Comparison of ENCODE assay signal across 9 cellular contexts in genomic region chr1:244445320-244446181, GRCh38. TPM values are rescaled to one million over a fixed set of nuclear protein-coding genes. Genes with fewer than 3 reads are reported as not detected.
DNase-seq lines count a peak whose midpoint lies in the region; ATAC-seq, FAIRE-seq and TF ChIP-seq lines count a peak whose summit lies in the region.
"Had no signal": no experiment of that assay in that cellular context is flagged by ENCODE, and none has a peak within 500 bp of the region (broad histone marks: within the 10 kb centered on the region; RNA-seq: fewer than 3 reads in every experiment).

No MANE protein-coding gene starts in this region.

- TF ChIP-seq POLR2A in A549 (IDR thresholded peaks at IDR 0.05; ENCODE audit: low read length) = no peak

- no peaks in the 10 kb centered on the region for H3K27me3 Mint-ChIP-seq in chondrocyte (ENCODE audit: low read depth)

- H3K4me1 Mint-ChIP-seq in chondrocyte (ENCODE audit: low read depth) = peaks cover 66% of the 10 kb centered on the region

- no peak for DNase-seq in A549 (ENCODE audit: low read depth in 1 of 2, low spot score in 1 of 2)
- no peak for DNase-seq in chondrocyte (ENCODE audit: low spot score)
- DNase-seq in NCI-H187 treated with DMSO at 0.1 percent for 48 hours (lab: John Stamatoyannopoulos, UW) = no peak
- no peak for DNase-seq in stimulated activated CD4-positive, alpha-beta T cell treated with anti-CD3 and anti-CD28 coated beads, Interleukin-4, amount 100 ng/mL, for 24 hours
- DNase-seq in NCI-H2227 (lab: John Stamatoyannopoulos, UW; ENCODE audit: unreplicated experiment) = no peak

- H3K4me2 ChIP-seq in A549 = peak overlapping the region; percentile 32

- peak overlapping the region; percentile 98 for H3K27ac Mint-ChIP-seq in chondrocyte (ENCODE audit: unreplicated experiment)

- peaks cover 1% of the 10 kb centered on the region for H3K36me3 Mint-ChIP-seq in chondrocyte (ENCODE audit: low read depth)

- CTCF ChIA-PET in A549 (lab: Yijun Ruan, JAX) (no interaction called here), HEK293 (lab: Yijun Ruan, JAX) (interaction anchor here (0.5 to 0.8 kb wide), 3 partner anchors 9 to 49 kb away, joined by 3 to 5 read pairs (median 4); no protein-coding TSS in a partner anchor)

- H3K27me3 ChIP-seq in muscle layer of duodenum (ENCODE audit: low read depth, low read length) = no peaks in the 10 kb centered on the region

- H3K36me3 ChIP-seq in HEK293 (ENCODE audit: control insufficient read depth in 2 of 2, insufficient read depth in 1 of 2, low read length in 2 of 2) = peaks cover 0 to 15% of the 10 kb centered on the region in 2 experiments; a peak in 2 of 3 replicates
- H3K36me3 ChIP-seq in muscle layer of duodenum (ENCODE audit: control insufficient read depth in 1 of 2, insufficient read depth in 2 of 2, low read length in 2 of 2) = no peaks in the 10 kb centered on the region

- peak overlapping the region; percentile 31 for H3K4me3 Mint-ChIP-seq in chondrocyte (ENCODE audit: unreplicated experiment)

- no peak for TF ChIP-seq EP300 in A549 (IDR thresholded peaks at IDR 0.05)

- TF ChIP-seq CTCF in A549 (IDR thresholded peaks at IDR 0.05) (no peak), HEK293 (tag by site-specific recombination; IDR thresholded peaks at IDR 0.05) (no peak), chondrocyte (IDR thresholded peaks at IDR 0.05) (no peak)

- ATAC-seq in A549 = peak in 1 of 2 experiments; percentile 34; a peak in 2 of 6 replicates
- no peak for ATAC-seq in GM19351 (IDR thresholded peaks at IDR 0.05; ENCODE audit: unreplicated experiment)

- no peak for TF ChIP-seq RAD21 in A549 (conservative IDR thresholded peaks at IDR 0.05 in 1 of 2, IDR thresholded peaks at IDR 0.05 in 1 of 2)

- no peaks in the 10 kb centered on the region for H3K9me3 Mint-ChIP-seq in chondrocyte (ENCODE audit: low read depth)

- FAIRE-seq in A549 (lab: Jason Lieb, UNC) = no peak

- POLR2A ChIA-PET in A549 (lab: Yijun Ruan, JAX) (no interaction called here), HEK293 (lab: Yijun Ruan, JAX) (interaction anchor here (0.7 to 1.0 kb wide), 2 partner anchors 16 to 109 kb away, joined by 3 read pairs; partner anchors contain the start of gene CATSPERE)

- H3K4me1 ChIP-seq in A549 = peaks cover 72% of the 10 kb centered on the region
- peaks cover 50% of the 10 kb centered on the region for H3K4me1 ChIP-seq in HEK293 (ENCODE audit: control insufficient read depth, insufficient read depth, low read length)
- peaks cover 27 to 52% of the 10 kb centered on the region in 2 donors for H3K4me1 ChIP-seq in muscle layer of duodenum (ENCODE audit: control insufficient read depth in 1 of 2, insufficient read depth in 2 of 2, low read length in 2 of 2)

- WGBS in A549 (ENCODE audit: missing lambda C conversion rate) = 65% methylated on average over 2 of the region's 2 CpGs

- H3K27ac ChIP-seq in A549 (peak overlapping the region in 1 of 2 experiments; percentile 59; a peak in 3 of 6 replicates), HEK293 (ENCODE audit: extremely low read depth, low read depth, low read length) (no peak overlapping the region), muscle layer of duodenum (ENCODE audit: low read length) (peak overlapping the region; percentile 81)

- no peaks in the 10 kb centered on the region for H3K9me3 ChIP-seq in A549
- H3K9me3 ChIP-seq in HEK293 (ENCODE audit: control insufficient read depth, insufficient read depth, low read depth, low read length) = no peaks in the 10 kb centered on the region
- H3K9me3 ChIP-seq in muscle layer of duodenum (ENCODE audit: control insufficient read depth in 1 of 2, low read length in 2 of 2) = no peaks in the 10 kb centered on the region
- H3K9me3 ChIP-seq: HAP-1 had no signal

- H3K4me3 ChIP-seq in A549 (no peak overlapping the region), HEK293 (ENCODE audit: low read depth, low read length) (no peak overlapping the region), muscle layer of duodenum (ENCODE audit: low read depth in 1 of 2, low read length in 2 of 2) (no peak overlapping the region)
- H3K4me3 ChIP-seq: HAP-1 had no signal

TF ChIP-seq in A549, 52 proteins besides CTCF, POLR2A, EP300 and RAD21 (continues in another document):
- TF ChIP-seq CHD4 (IDR thresholded peaks at IDR 0.05; ENCODE audit: borderline replicate concordance) = no peak
- no peak for TF ChIP-seq NR3C1 (IDR thresholded peaks at IDR 0.05)
- no peak for TF ChIP-seq HMGXB4 (CRISPR knock-in tag; IDR thresholded peaks at IDR 0.05; ENCODE audit: borderline replicate concordance)
- TF ChIP-seq PHF8 (IDR thresholded peaks at IDR 0.05; ENCODE audit: borderline replicate concordance, low read depth) = no peak
- no peak for TF ChIP-seq E2F6 (IDR thresholded peaks at IDR 0.05; ENCODE audit: borderline replicate concordance, low read depth)
- no peak for TF ChIP-seq RFX5 (IDR thresholded peaks at IDR 0.05)
- TF ChIP-seq ZNF302 (CRISPR knock-in tag; IDR thresholded peaks at IDR 0.05) = no peak
- no peak for TF ChIP-seq CBX8 (IDR thresholded peaks at IDR 0.05)

TF ChIP-seq in HEK293, 187 proteins besides CTCF, POLR2A, EP300 and RAD21 (continues in another document):
- TF ChIP-seq FEZF1 (tag by site-specific recombination; IDR thresholded peaks at IDR 0.05) (peak; percentile 97), ZNF280C (tag by site-specific recombination; IDR thresholded peaks at IDR 0.05) (no peak), ZBTB44 (tag by site-specific recombination; IDR thresholded peaks at IDR 0.05) (no peak), PRDM1 (tag by site-specific recombination; IDR thresholded peaks at IDR 0.05) (peak; percentile 71), ZNF426 (tag by site-specific recombination; IDR thresholded peaks at IDR 0.05) (no peak), ZNF223 (tag by site-specific recombination; IDR thresholded peaks at IDR 0.05) (no peak), ZNF274 (IDR thresholded peaks at IDR 0.05; ENCODE audit: low read length) (no peak), ZNF274 (tag by site-specific recombination; IDR thresholded peaks at IDR 0.05; ENCODE audit: borderline replicate concordance) (no peak), ZNF639 (tag by site-specific recombination; IDR thresholded peaks at IDR 0.05) (no peak), ZNF785 (tag by site-specific recombination; IDR thresholded peaks at IDR 0.05) (no peak), ZNF48 (tag by site-specific recombination; IDR thresholded peaks at IDR 0.05) (no peak), SETDB1 (IDR thresholded peaks at IDR 0.05; ENCODE audit: insufficient read length, low read length) (no peak)

RNA-seq across cellular contexts. Expression of gene ADSS2, which starts 6.2 kb away (rescaled TPM):
- polyA plus RNA-seq in A549 (2011; rRNA removed) (43.9 and 74.3 TPM in 2 replicates), A549 (2017; fragmentation: RNase III; extraction: RNeasy Plus Mini Kit Qiagen cat#74134 plus additional on column Dnase treatment) (42.4 to 46.1 TPM (median 45.2 TPM) in 3 replicates)
- 21.9 and 22.1 TPM in 2 replicates for polyA plus RNA-seq in A549 (2012; cell fraction: cytosol; rRNA removed)
- polyA plus RNA-seq in A549 (2012; cell fraction: nucleus; rRNA removed) = 11.3 and 12.2 TPM in 2 replicates
- polyA minus RNA-seq in A549 (2011; rRNA and poly(A)+ RNA removed) = 10.6 and 11.0 TPM in 2 replicates
- total RNA-seq in chondrocyte = 43.8 to 53.6 TPM (median 47.7 TPM) in 3 replicates

RNA-seq across cellular contexts. Expression of gene CATSPERE, which starts 15.5 kb away (rescaled TPM):
- polyA plus RNA-seq in A549 (2011; rRNA removed) (0.43 and 0.63 TPM in 2 replicates), A549 (2017; fragmentation: RNase III; extraction: RNeasy Plus Mini Kit Qiagen cat#74134 plus additional on column Dnase treatment) (0.22 to 0.33 TPM (median 0.25 TPM) in 3 replicates)
- 0.03 and 0.04 TPM in 2 replicates for polyA plus RNA-seq in A549 (2012; cell fraction: cytosol; rRNA removed)
- 0.07 and 0.12 TPM in 2 replicates for polyA plus RNA-seq in A549 (2012; cell fraction: nucleus; rRNA removed)
- polyA minus RNA-seq in A549 (2011; rRNA and poly(A)+ RNA removed) = 0.49 and 1.2 TPM in 2 replicates
- total RNA-seq in chondrocyte = 1.5 to 2.3 TPM (median 2.3 TPM) in 3 replicates
